21 cellular contexts compared by ENCODE assay signal in genomic region chr1:40092241-40092640, GRCh38.
"Had no signal": no experiment of that assay in that cellular context is flagged by ENCODE, and none has a peak within 500 bp of the region (broad histone marks: within the 10 kb centered on the region; RNA-seq: fewer than 3 reads in every experiment).

No MANE protein-coding gene starts in this region.

- H3K27ac Mint-ChIP-seq: immature natural killer cell; naive thymus-derived CD8-positive, alpha-beta T cell; nephron; stimulated activated memory B cell treated with anti-CD40 and anti-IgM and Interleukin-4, amounts not matched to agents 10 μg/mL and 1 μg/mL and 100 μg/mL, for 72 hours; stimulated activated naive CD8-positive, alpha-beta T cell treated with anti-CD3 and anti-CD28 coated beads, Interleukin-15, amount 100 ng/mL, for 72 hours had no signal

- H3K9me3 Mint-ChIP-seq: immature natural killer cell; naive thymus-derived CD8-positive, alpha-beta T cell; nephron; neural crest cell; stimulated activated naive CD8-positive, alpha-beta T cell treated with anti-CD3 and anti-CD28 coated beads, Interleukin-15, amount 100 ng/mL, for 72 hours had no signal

- ATAC-seq: mucosa of descending colon; naive thymus-derived CD8-positive, alpha-beta T cell; psoas muscle; right lobe of liver; stimulated activated memory B cell treated with anti-CD40 and anti-IgM and Interleukin-4, amounts not matched to agents 10 μg/mL and 1 μg/mL and 100 μg/mL, for 72 hours; stimulated activated naive CD8-positive, alpha-beta T cell treated with anti-CD3 and anti-CD28 coated beads, Interleukin-15, amount 100 ng/mL, for 72 hours had no signal

- DNase-seq: hypothalamus; immature natural killer cell; islet precursor cell; left ventricle myocardium inferior; midbrain; mucosa of descending colon; naive thymus-derived CD8-positive, alpha-beta T cell; occipital lobe; psoas muscle; right lobe of liver; stimulated activated CD4-positive, alpha-beta T cell treated with anti-CD3 and anti-CD28 coated beads, Interleukin-1b, Interleukin-23, amount 100 ng/mL, for 48 hours; stimulated activated CD4-positive, alpha-beta T cell treated with anti-CD3 and anti-CD28 coated beads, Interleukin-2, amount 100 ng/mL, for 48 hours; stimulated activated CD4-positive, alpha-beta T cell treated with anti-CD3 and anti-CD28 coated beads, Interleukin-4, amount 100 ng/mL, for 4 hours; stimulated activated CD8-positive, alpha-beta memory T cell treated with anti-CD3 and anti-CD28 coated beads, Interleukin-4, amount 100 ng/mL, for 48 hours; stimulated activated naive CD4-positive, alpha-beta T cell treated with Interleukin-2 at 50 U/mL for 16 hours; stimulated activated naive CD8-positive, alpha-beta T cell treated with anti-CD3 and anti-CD28 coated beads, Interleukin-15, amount 100 ng/mL, for 72 hours; substantia nigra; upper lobe of left lung had no signal

- H3K27me3 Mint-ChIP-seq: naive thymus-derived CD8-positive, alpha-beta T cell; stimulated activated memory B cell treated with anti-CD40 and anti-IgM and Interleukin-4, amounts not matched to agents 10 μg/mL and 1 μg/mL and 100 μg/mL, for 72 hours; stimulated activated naive CD8-positive, alpha-beta T cell treated with anti-CD3 and anti-CD28 coated beads, Interleukin-15, amount 100 ng/mL, for 72 hours had no signal

- H3K4me3 Mint-ChIP-seq: immature natural killer cell; naive thymus-derived CD8-positive, alpha-beta T cell; nephron; neural crest cell; stimulated activated memory B cell treated with anti-CD40 and anti-IgM and Interleukin-4, amounts not matched to agents 10 μg/mL and 1 μg/mL and 100 μg/mL, for 72 hours; stimulated activated naive CD8-positive, alpha-beta T cell treated with anti-CD3 and anti-CD28 coated beads, Interleukin-15, amount 100 ng/mL, for 72 hours had no signal
